Comparison of ENCODE assay signal across 1 cellular context in genomic region chr1:51833700-51834099, GRCh38.
TF ChIP-seq lines count a peak whose summit lies in the region.

No MANE protein-coding gene starts in this region.

TF ChIP-seq in K562, 482 proteins besides CTCF, POLR2A, EP300 and RAD21 (continued from another document):
- TF ChIP-seq PRDM10 (IDR thresholded peaks at IDR 0.05; ENCODE audit: partially characterized antibody) (no peak), GTF3C2 (IDR thresholded peaks at IDR 0.05; ENCODE audit: borderline replicate concordance, extremely low read depth, insufficient read length) (no peak), SUPT5H (IDR thresholded peaks at IDR 0.05) (no peak), ETS2 (tag; IDR thresholded peaks at IDR 0.05; ENCODE audit: borderline replicate concordance, poor library complexity, severe bottlenecking) (no peak), KLF6 (CRISPR knock-in tag; IDR thresholded peaks at IDR 0.05; ENCODE audit: borderline replicate concordance) (no peak), LARP7 (IDR thresholded peaks at IDR 0.05) (no peak), ADNP (tag; IDR thresholded peaks at IDR 0.05) (no peak), ZNF384 (IDR thresholded peaks at IDR 0.05; ENCODE audit: low read depth, low read length) (no peak)
- TF ChIP-seq, protein P1, sequence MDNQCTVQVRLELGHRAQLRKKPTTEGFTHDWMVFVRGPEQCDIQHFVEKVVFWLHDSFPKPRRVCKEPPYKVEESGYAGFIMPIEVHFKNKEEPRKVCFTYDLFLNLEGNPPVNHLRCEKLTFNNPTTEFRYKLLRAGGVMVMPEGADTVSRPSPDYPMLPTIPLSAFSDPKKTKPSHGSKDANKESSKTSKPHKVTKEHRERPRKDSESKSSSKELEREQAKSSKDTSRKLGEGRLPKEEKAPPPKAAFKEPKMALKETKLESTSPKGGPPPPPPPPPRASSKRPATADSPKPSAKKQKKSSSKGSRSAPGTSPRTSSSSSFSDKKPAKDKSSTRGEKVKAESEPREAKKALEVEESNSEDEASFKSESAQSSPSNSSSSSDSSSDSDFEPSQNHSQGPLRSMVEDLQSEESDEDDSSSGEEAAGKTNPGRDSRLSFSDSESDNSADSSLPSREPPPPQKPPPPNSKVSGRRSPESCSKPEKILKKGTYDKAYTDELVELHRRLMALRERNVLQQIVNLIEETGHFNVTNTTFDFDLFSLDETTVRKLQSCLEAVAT (IDR thresholded peaks at IDR 0.05), result no peak
